In genomic region chr13:51170128-51170497, GRCh38 we compare ENCODE assay signal across 15 cellular contexts. TPM values are rescaled to one million over a fixed set of nuclear protein-coding genes. Genes with fewer than 3 reads are reported as not detected.
"Had no signal": no experiment of that assay in that cellular context is flagged by ENCODE, and none has a peak within 500 bp of the region (broad histone marks: within the 10 kb centered on the region; RNA-seq: fewer than 3 reads in every experiment).

No MANE protein-coding gene starts in this region.

RNA-seq across cellular contexts. Expression of gene FAM124A, which starts 52.1 kb away (rescaled TPM):
- total RNA-seq: activated B cell treated with CpG ODN at 0.5 μM for 24 hours; activated naive CD4-positive, alpha-beta T cell treated with anti-CD3 and anti-CD28 coated beads for 36 hours; bronchial epithelial cell; PC-9 had no signal

RNA-seq across cellular contexts. Expression of gene C13orf42, which starts 59.0 kb away (rescaled TPM):
- total RNA-seq: activated B cell treated with CpG ODN at 0.5 μM for 24 hours; activated CD4-positive, alpha-beta memory T cell treated with anti-CD3 and anti-CD28 coated beads for 36 hours; activated naive CD4-positive, alpha-beta T cell treated with anti-CD3 and anti-CD28 coated beads for 36 hours; activated naive CD4-positive, alpha-beta T cell treated with anti-CD3 and anti-CD28 coated beads, Interleukin-2, amount 50 U/mL, for 72 hours; activated T-cell treated with anti-CD3 and anti-CD28 coated beads, Interleukin-2, amount 50 U/mL, for 4 hours; activated T-helper 1 cell treated with anti-CD3 and anti-CD28 coated beads, Interleukin-12 subunit alpha, Interleukin-12 subunit beta, Interleukin-2, Interleukin-4 antibody, amounts not matched to agents 30 ng/mL and 10 ng/mL and 1 ng/mL, durations not matched to agents 14 hours and 24 hours and 36 hours; adrenal gland; bronchial epithelial cell; M059J; OCI-LY7; PC-9; Right ventricle myocardium inferior; SK-MEL-5; T-cell; T-helper 17 cell had no signal
- polyA plus RNA-seq: adrenal gland had no signal
